ENCODE assay signal across 8 cellular contexts in the genomic region with DNA sequence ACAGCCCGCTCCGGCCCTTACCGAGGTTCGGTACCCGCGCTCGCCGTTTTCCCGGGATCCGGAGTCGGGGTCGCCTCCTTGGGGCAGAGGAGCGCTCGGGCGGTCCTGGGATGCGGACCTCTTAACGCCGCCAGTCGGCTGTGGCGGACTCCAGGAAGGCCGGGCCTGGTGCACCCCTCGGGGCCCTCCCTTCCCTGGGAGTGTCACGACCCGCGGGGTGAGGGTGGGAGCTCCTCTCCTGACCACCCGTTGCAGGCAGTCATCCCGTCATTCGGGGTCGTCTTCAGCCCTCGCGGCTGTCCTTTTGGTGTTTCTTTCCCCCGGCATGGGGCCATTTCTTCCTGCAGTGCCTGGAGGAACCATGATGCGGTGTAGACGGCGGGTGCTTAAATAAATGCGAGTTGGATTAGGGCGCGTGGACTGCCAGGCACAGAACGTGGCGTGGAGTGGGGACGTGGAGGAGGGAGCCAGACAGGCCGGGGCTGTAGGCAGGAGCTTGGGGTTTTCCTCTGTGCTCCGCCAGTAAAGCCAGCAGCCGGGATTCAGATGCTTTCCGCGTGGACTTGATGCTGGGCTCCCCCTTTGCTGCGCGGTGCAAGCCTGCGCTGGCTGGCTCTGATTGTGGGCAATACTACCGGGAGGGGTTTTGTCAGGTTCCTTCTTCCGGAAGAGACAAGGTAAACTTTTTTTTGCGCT. TPM values are rescaled to one million over a fixed set of nuclear protein-coding genes. Genes with fewer than 3 reads are reported as not detected.
DNase-seq lines count a peak whose midpoint lies in the region; ATAC-seq and TF ChIP-seq lines count a peak whose summit lies in the region.

No MANE protein-coding gene starts in this region.

- peak overlapping the region; percentile 85 for H3K27ac Mint-ChIP-seq in activated naive CD4-positive, alpha-beta T cell treated with anti-CD3 and anti-CD28 coated beads for 36 hours
- peak overlapping the region; percentile 96 for H3K27ac Mint-ChIP-seq in type B pancreatic cell

- no peaks in the 10 kb centered on the region for H3K9me3 ChIP-seq in ovary

- 0% methylated on average over 47 to 52 of the region's 52 CpGs for WGBS in ovary, 3 donors

- peaks cover 7% of the 10 kb centered on the region for H3K4me1 ChIP-seq in ovary (ENCODE audit: insufficient read depth)

- DNase-seq in AG10803 (ENCODE audit: low read depth), result peak; percentile 47
- peak; percentile 68 for DNase-seq in RKO (ENCODE audit: low spot score)
- peak; percentile 70 for DNase-seq in activated naive CD4-positive, alpha-beta T cell treated with anti-CD3 and anti-CD28 coated beads for 36 hours
- peak; percentile 34 to 81 (median 58) for DNase-seq in head of caudate nucleus
- DNase-seq in ovary, result peak; percentile 38 to 66 (median 64)
- DNase-seq in type B pancreatic cell (ENCODE audit: extremely low spot score, unreplicated experiment), result peak; percentile 75

- H3K4me3 Mint-ChIP-seq in activated naive CD4-positive, alpha-beta T cell treated with anti-CD3 and anti-CD28 coated beads for 36 hours, result peak overlapping the region; percentile 86
- H3K4me3 Mint-ChIP-seq in type B pancreatic cell, result peak overlapping the region; percentile 99

- H3K4me1 Mint-ChIP-seq in activated naive CD4-positive, alpha-beta T cell treated with anti-CD3 and anti-CD28 coated beads for 36 hours (ENCODE audit: low read depth), result peaks cover 34% of the 10 kb centered on the region
- peaks cover 4% of the 10 kb centered on the region for H3K4me1 Mint-ChIP-seq in type B pancreatic cell (ENCODE audit: unreplicated experiment)

- H3K36me3 ChIP-seq in ovary, result no peaks in the 10 kb centered on the region

- peaks cover 5% of the 10 kb centered on the region for H3K9me3 Mint-ChIP-seq in activated naive CD4-positive, alpha-beta T cell treated with anti-CD3 and anti-CD28 coated beads for 36 hours
- peaks cover 6% of the 10 kb centered on the region for H3K9me3 Mint-ChIP-seq in type B pancreatic cell

- no peak for TF ChIP-seq POLR2A in ovary (IDR thresholded peaks at IDR 0.05)

- H3K36me3 Mint-ChIP-seq in activated naive CD4-positive, alpha-beta T cell treated with anti-CD3 and anti-CD28 coated beads for 36 hours (ENCODE audit: low read depth), result peaks cover 5% of the 10 kb centered on the region
- H3K36me3 Mint-ChIP-seq in type B pancreatic cell, result no peaks in the 10 kb centered on the region

- no peaks in the 10 kb centered on the region for H3K27me3 ChIP-seq in ovary

- peak; percentile 19 for ATAC-seq in GM18861 (IDR thresholded peaks at IDR 0.05; ENCODE audit: unreplicated experiment)
- peak; percentile 28 for ATAC-seq in HG03097 (IDR thresholded peaks at IDR 0.05; ENCODE audit: low FRiP score, unreplicated experiment)

- no peak for TF ChIP-seq EP300 in ovary (IDR thresholded peaks at IDR 0.05)

- H3K27me3 Mint-ChIP-seq in activated naive CD4-positive, alpha-beta T cell treated with anti-CD3 and anti-CD28 coated beads for 36 hours (ENCODE audit: low read depth), result no peaks in the 10 kb centered on the region
- H3K27me3 Mint-ChIP-seq in type B pancreatic cell, result peaks cover 9% of the 10 kb centered on the region

- H3K4me3 ChIP-seq in AG10803 (ENCODE audit: low read length) (peak overlapping the region; percentile 93), ovary (peak overlapping the region; percentile 87)

- CTCF ChIA-PET in activated naive CD4-positive, alpha-beta T cell treated with anti-CD3 and anti-CD28 coated beads for 36 hours (lab: Charles Lee), result no interaction called here

- peak overlapping the region; percentile 82 to 98 for H3K27ac ChIP-seq in ovary

- intact Hi-C loops in activated naive CD4-positive, alpha-beta T cell treated with anti-CD3 and anti-CD28 coated beads for 36 hours (cut with micrococcal nuclease), result loop anchor here (2.0 to 10.0 kb wide), 9 partner anchors 18 to 1774 kb away; a partner anchor contains a TSS
- intact Hi-C loops in head of caudate nucleus (cut with DNase I), result loop anchor here (10.0 kb wide), 1 partner anchor 54 kb away; no protein-coding TSS in a partner anchor
- intact Hi-C loops in ovary (cut with DNase I), result loop anchor here (5.0 to 10.0 kb wide), 4 partner anchors 56 to 1324 kb away; a partner anchor contains a TSS

- TF ChIP-seq CTCF in AG10803 (conservative IDR thresholded peaks at IDR 0.05; ENCODE audit: low read length) (no peak; the same call in 1 of the 2 replicates), ovary (IDR thresholded peaks at IDR 0.05) (no peak), type B pancreatic cell (conservative IDR thresholded peaks at IDR 0.05) (peak; percentile 16)

RNA-seq across cellular contexts. Expression of a gene that starts 0.8 kb away (rescaled TPM):
- total RNA-seq in activated naive CD4-positive, alpha-beta T cell treated with anti-CD3 and anti-CD28 coated beads for 36 hours, result 10 to 100 TPM; 27.4 to 28.9 TPM
- total RNA-seq in ovary (10 to 100 TPM; 25.1 to 35.6 (median 28.3) TPM), type B pancreatic cell (ENCODE audit: low replicate concordance) (16.5 and 25.4 TPM in 2 replicates)
- polyA plus RNA-seq in ovary, result 10 to 100 TPM in 1 of 2 donors, 1 to 10 TPM in 1; 9.5 to 18.2 TPM

Comparison
In these comparisons a context has a peak if more than half of its experiments do, and no peak if none do; other contexts are left out.
1. Peak in every context shown above with its lines: DNase-seq, ATAC-seq, H3K4me3 ChIP-seq and H3K27ac ChIP-seq.